In genomic region chr10:19640864-19641263, GRCh38 we compare ENCODE assay signal across 28 cellular contexts.
"Had no signal": no experiment of that assay in that cellular context is flagged by ENCODE, and none has a peak within 500 bp of the region (broad histone marks: within the 10 kb centered on the region; RNA-seq: fewer than 3 reads in every experiment).

No MANE protein-coding gene starts in this region.

- DNase-seq: colonic mucosa; cortex of kidney; dermis blood vessel endothelial cell; dorsolateral prefrontal cortex; effector CD4-positive, alpha-beta T cell; effector CD8-positive, alpha-beta T cell; effector memory CD4-positive, alpha-beta T cell; effector memory CD8-positive, alpha-beta T cell; endodermal cell; erythroblast; esophagus squamous epithelium; foreskin fibroblast; foreskin keratinocyte; foreskin melanocyte; gastrocnemius medialis; glutamatergic neuron; head of caudate nucleus; heart left ventricle; heart right ventricle had no signal

- H3K4me1 ChIP-seq: colonic mucosa, foreskin keratinocyte had no signal

- H3K4me1 Mint-ChIP-seq: endodermal cell had no signal

- H3K9me3 Mint-ChIP-seq: endodermal cell had no signal

- H3K4me3 ChIP-seq: colonic mucosa, coronary artery, dorsolateral prefrontal cortex, esophagus muscularis mucosa, esophagus squamous epithelium, gastrocnemius medialis, gastroesophageal sphincter, heart left ventricle, heart right ventricle had no signal

- H3K9me3 ChIP-seq: colonic mucosa, esophagus muscularis mucosa, esophagus squamous epithelium, gastrocnemius medialis, gastroesophageal sphincter, heart left ventricle, heart right ventricle had no signal

- H3K27ac ChIP-seq: colonic mucosa, dorsolateral prefrontal cortex, epithelial cell of prostate, esophagus muscularis mucosa, esophagus squamous epithelium, foreskin keratinocyte, gastrocnemius medialis, gastroesophageal sphincter had no signal

- H3K27ac Mint-ChIP-seq: effector memory CD8-positive, alpha-beta T cell; endodermal cell had no signal

- FAIRE-seq: colon, endometrium, endothelial cell of umbilical vein, frontal cortex had no signal

- H3K4me3 Mint-ChIP-seq: effector memory CD8-positive, alpha-beta T cell; endodermal cell had no signal

- ATAC-seq: effector memory CD8-positive, alpha-beta T cell; esophagus mucosa; foreskin keratinocyte; gastrocnemius medialis; gastroesophageal sphincter; heart left ventricle; heart right ventricle had no signal

- H3K27me3 ChIP-seq: colonic mucosa, dorsolateral prefrontal cortex, esophagus muscularis mucosa, esophagus squamous epithelium, foreskin keratinocyte, gastrocnemius medialis, gastroesophageal sphincter, heart left ventricle, heart right ventricle had no signal

- H3K36me3 ChIP-seq: colonic mucosa, esophagus muscularis mucosa, esophagus squamous epithelium, gastrocnemius medialis, gastroesophageal sphincter, heart left ventricle, heart right ventricle had no signal

- H3K27me3 Mint-ChIP-seq: effector memory CD8-positive, alpha-beta T cell had no signal
